Comparison of ENCODE assay signal across 8 cellular contexts in genomic region chr14:23977216-23977615, GRCh38. TPM values are rescaled to one million over a fixed set of nuclear protein-coding genes. Genes with fewer than 3 reads are reported as not detected.
DNase-seq lines count a peak whose midpoint lies in the region; ATAC-seq and TF ChIP-seq lines count a peak whose summit lies in the region.
"Not testable (repeated sequence)": the region's sequence is repeated elsewhere in the genome, so short reads cannot be mapped to it uniquely, and the experiment has no call there.

No MANE protein-coding gene starts in this region.

- H3K79me2 ChIP-seq in Karpas-422 (ENCODE audit: low read length), result not testable (repeated sequence)

- not testable (repeated sequence) for H3K9me3 Mint-ChIP-seq in memory B cell

- not testable (repeated sequence) for H3K36me3 Mint-ChIP-seq in memory B cell

- not testable (repeated sequence) for H3K27ac ChIP-seq in A673 (ENCODE audit: low read depth, low read length, poor library complexity, severe bottlenecking); Karpas-422 (ENCODE audit: low read length); body of pancreas; foreskin keratinocyte

- H3K4me2 ChIP-seq in Karpas-422 (ENCODE audit: low read depth, low read length, poor library complexity, severe bottlenecking), result not testable (repeated sequence)

- intact Hi-C loops in A673 (cut with micrococcal nuclease; ENCODE audit: unreplicated experiment); body of pancreas (cut with DNase I); sciatic nerve (cut with DNase I): not testable (repeated sequence)

- not testable (repeated sequence) for H3K27ac Mint-ChIP-seq in memory B cell

- not testable (repeated sequence) for H3K4me3 ChIP-seq in A673 (ENCODE audit: low read depth, low read length, poor library complexity, severe bottlenecking); Karpas-422 (ENCODE audit: low read length); body of pancreas

- not testable (repeated sequence) for BruUV-seq in A673 (replicated peaks; lab: Mats Ljungman, UMichigan)

- H3K36me3 ChIP-seq in A673 (ENCODE audit: insufficient read depth, low read length, poor library complexity, severe bottlenecking); Karpas-422 (ENCODE audit: insufficient read depth, low read length); body of pancreas (replicated peaks in 1 of 2; ENCODE audit: insufficient read depth in 1 of 2, low read depth in 2 of 2): not testable (repeated sequence)

- peak; percentile 67 for ATAC-seq in body of pancreas
- peak; percentile 67 for ATAC-seq in foreskin keratinocyte
- peak; percentile 93 for ATAC-seq in memory B cell (ENCODE audit: low read depth)
- ATAC-seq in sciatic nerve, result peak; percentile 49

- CTCF ChIA-PET in A673 (lab: Charles Lee), result interaction anchor here (0.6 to 0.7 kb wide), 2 partner anchors 132 to 389 kb away, joined by 3 to 4 read pairs; no protein-coding TSS in a partner anchor

- peak; percentile 31; the same call in 1 of the 2 replicates for TF ChIP-seq CTCF in A673 (conservative IDR thresholded peaks at IDR 0.05; ENCODE audit: low read depth, low read length)
- TF ChIP-seq CTCF in GM12873 (IDR thresholded peaks at IDR 0.05; ENCODE audit: insufficient read depth, low read depth, low read length, missing control alignments), result peak; percentile 38
- TF ChIP-seq CTCF in body of pancreas (IDR thresholded peaks at IDR 0.05), result peak in 4 of 7 experiments; percentile 14 to 38 (median 30)
- peak; percentile 40 for TF ChIP-seq CTCF in foreskin keratinocyte (conservative IDR thresholded peaks at IDR 0.05)

- in situ Hi-C loops in SK-MEL-5 (cut with HindIII; ENCODE audit: low pct_unique_long_range_greater_than_20kb, low sequenced_read_pairs), result not testable (repeated sequence)

- WGBS in body of pancreas, 2 donors, result 58 to 64% methylated on average over 3 of the region's 3 CpGs

- peaks cover 16% of the 10 kb centered on the region for H3K4me1 Mint-ChIP-seq in memory B cell

- DNase-seq in A673 (ENCODE audit: low spot score), result peak; percentile 23
- DNase-seq in Karpas-422, result peak; percentile 56
- peak; percentile 10 for DNase-seq in SK-MEL-5 (ENCODE audit: low read depth, low spot score)
- DNase-seq in body of pancreas, result peak in 2 of 4 donors; percentile 31 to 43
- DNase-seq in foreskin keratinocyte, result peak in 1 of 2 donors; percentile 9
- peak in 1 of 2 donors; percentile 14 for DNase-seq in memory B cell (ENCODE audit: low spot score in 2 of 2)
- not testable (repeated sequence) for DNase-seq in sciatic nerve (ENCODE audit: low spot score)

- POLR2A ChIA-PET in A673 (lab: Charles Lee; ENCODE audit: low non-redundant PET), result not testable (repeated sequence)

- H3K27me3 ChIP-seq in A673 (replicated peaks; ENCODE audit: insufficient read depth, low read depth, low read length, poor library complexity); Karpas-422 (ENCODE audit: low read length); body of pancreas; foreskin keratinocyte: not testable (repeated sequence)

- H3K4me3 Mint-ChIP-seq in memory B cell, result not testable (repeated sequence)

- H3K9me3 ChIP-seq in A673 (ENCODE audit: low read depth, low read length, poor library complexity, severe bottlenecking); Karpas-422 (ENCODE audit: low read length); body of pancreas: not testable (repeated sequence)

- not testable (repeated sequence) for H3K9me2 ChIP-seq in Karpas-422 (replicated peaks; ENCODE audit: insufficient read depth, low read length)

- not testable (repeated sequence) for H3K4me1 ChIP-seq in A673 (ENCODE audit: insufficient read depth, low read length, poor library complexity, severe bottlenecking); Karpas-422 (ENCODE audit: low read length); body of pancreas; foreskin keratinocyte

- not testable (repeated sequence) for H3K27me3 Mint-ChIP-seq in memory B cell

- not testable (repeated sequence) for TF ChIP-seq POLR2A in body of pancreas (IDR thresholded peaks at IDR 0.05)

- H4K20me1 ChIP-seq in Karpas-422 (ENCODE audit: insufficient read depth, low read depth, low read length), result not testable (repeated sequence)

- H2AFZ ChIP-seq in Karpas-422 (ENCODE audit: low read length), result not testable (repeated sequence)

- H3K9ac ChIP-seq in Karpas-422 (ENCODE audit: low read length), result not testable (repeated sequence)

RNA-seq across cellular contexts. Expression of gene DHRS4L2, which starts 11.5 kb away (rescaled TPM):
- total RNA-seq in A673 (2021) (9.3 and 10.6 TPM in 2 replicates), body of pancreas (10 to 100 TPM; 10.6 to 16.5 TPM), foreskin keratinocyte (18.4 and 27.7 TPM in 2 replicates), sciatic nerve (23.0 TPM)
- total RNA-seq in Karpas-422 (2014; rRNA removed; shearing (Covaris generic); ENCODE audit: low replicate concordance), result 53.7 and 66.1 TPM in 2 replicates
- 28.9 and 30.6 TPM in 2 replicates for total RNA-seq in SK-MEL-5 (2014; rRNA removed; shearing (Covaris generic))
- 28.2 and 28.6 TPM in 2 replicates for polyA plus RNA-seq in SK-MEL-5 (2015; cell fraction: cytosol; rRNA removed)
- polyA plus RNA-seq in SK-MEL-5 (2015; cell fraction: nucleus; rRNA removed), result 11.3 and 20.7 TPM in 2 replicates
- 29.5 and 43.7 TPM in 2 replicates for polyA plus RNA-seq in foreskin keratinocyte

RNA-seq across cellular contexts. Expression of gene DHRS4, which starts 23.6 kb away (rescaled TPM):
- total RNA-seq in A673 (2021) (10.1 and 11.4 TPM in 2 replicates), body of pancreas (10 to 100 TPM; 18.4 to 45.5 TPM), foreskin keratinocyte (25.6 and 29.2 TPM in 2 replicates), sciatic nerve (24.3 TPM)
- total RNA-seq in Karpas-422 (2014; rRNA removed; shearing (Covaris generic); ENCODE audit: low replicate concordance), result 63.8 and 175 TPM in 2 replicates
- 53.6 and 56.1 TPM in 2 replicates for total RNA-seq in SK-MEL-5 (2014; rRNA removed; shearing (Covaris generic))
- polyA plus RNA-seq in SK-MEL-5 (2015; cell fraction: cytosol; rRNA removed), result 46.3 and 52.8 TPM in 2 replicates
- polyA plus RNA-seq in SK-MEL-5 (2015; cell fraction: nucleus; rRNA removed), result 20.2 and 26.3 TPM in 2 replicates
- polyA plus RNA-seq in foreskin keratinocyte, result 34.2 and 39.0 TPM in 2 replicates
